9 cellular contexts compared by ENCODE assay signal in the genomic region with DNA sequence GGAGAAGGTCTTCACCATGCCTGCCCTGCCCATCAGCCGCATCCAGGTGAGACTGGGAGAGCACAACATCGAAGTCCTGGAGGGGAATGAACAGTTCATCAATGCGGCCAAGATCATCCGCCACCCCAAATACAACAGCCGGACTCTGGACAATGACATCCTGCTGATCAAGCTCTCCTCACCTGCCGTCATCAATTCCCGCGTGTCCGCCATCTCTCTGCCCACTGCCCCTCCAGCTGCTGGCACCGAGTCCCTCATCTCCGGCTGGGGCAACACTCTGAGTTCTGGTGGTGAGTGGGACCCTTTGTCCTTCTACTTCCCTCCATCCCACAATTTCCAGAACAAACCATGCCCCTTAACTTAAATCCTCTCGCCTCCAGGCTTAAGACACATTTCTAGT. TPM values are rescaled to one million over a fixed set of nuclear protein-coding genes. Genes with fewer than 3 reads are reported as not detected.
"Had no signal": no experiment of that assay in that cellular context is flagged by ENCODE, and none has a peak within 500 bp of the region (broad histone marks: within the 10 kb centered on the region; RNA-seq: fewer than 3 reads in every experiment).

No MANE protein-coding gene starts in this region.

- FAIRE-seq: H1, H54, HepG2 had no signal

- H3K4me2 ChIP-seq: GM23338 had no signal

- DNase-seq: H9, HCEC 1CT had no signal

- H3K27ac Mint-ChIP-seq: GM23338, H9 had no signal

- H3K4me3 ChIP-seq: GM23338 had no signal

- ATAC-seq: GM23338, HepG2 had no signal

- H3K9me3 Mint-ChIP-seq: GM23338, H9, IgD-negative memory B cell had no signal

- H3K27ac ChIP-seq: HL-60 had no signal

- H2AFZ ChIP-seq: GM23338 had no signal

- H3K4me3 Mint-ChIP-seq: GM23338, H9 had no signal

RNA-seq across cellular contexts. Expression of a gene that starts 2.5 kb away (rescaled TPM):
- total RNA-seq: GM23338, H1, H9, HepG2, HT1080 had no signal
- polyA plus RNA-seq: GM23338, H1, HepG2, IgD-negative memory B cell had no signal

RNA-seq across cellular contexts. Expression of a gene that starts 24.0 kb away (rescaled TPM):
- total RNA-seq: GM23338, H1, H9, HepG2, HT1080 had no signal
- polyA plus RNA-seq: GM23338, HepG2, IgD-negative memory B cell had no signal
